1 cellular context compared by ENCODE assay signal in genomic region chr11:73596547-73596946, GRCh38.
TF ChIP-seq lines count a peak whose summit lies in the region.

No MANE protein-coding gene starts in this region.

TF ChIP-seq in GM12878, 131 proteins besides CTCF, POLR2A, EP300 and RAD21:
- TF ChIP-seq MLLT1 (IDR thresholded peaks at IDR 0.05) (no peak), HDGF (IDR thresholded peaks at IDR 0.05) (0 out of 2 replicates have a peak, but pooled peaks have one; percentile 4), MAX (IDR thresholded peaks at IDR 0.05; ENCODE audit: low read depth, low read length) (no peak)
